In genomic region chr2:17429130-17429529, GRCh38 we compare ENCODE assay signal across 19 cellular contexts.
DNase-seq lines count a peak whose midpoint lies in the region; ATAC-seq, FAIRE-seq and TF ChIP-seq lines count a peak whose summit lies in the region.
"Had no signal": no experiment of that assay in that cellular context is flagged by ENCODE, and none has a peak within 500 bp of the region (broad histone marks: within the 10 kb centered on the region; RNA-seq: fewer than 3 reads in every experiment).

No MANE protein-coding gene starts in this region.

- H3K14ac ChIP-seq in IMR-90 (replicated peaks; ENCODE audit: low read depth, low read length) = no peak overlapping the region

- H3K9ac ChIP-seq in IMR-90 (ENCODE audit: low read depth, low read length) = no peak overlapping the region
- H3K9ac ChIP-seq in GM12878 (ENCODE audit: control insufficient read depth, insufficient read depth, low read length) = no peak overlapping the region

- H3K4me3 ChIP-seq in ACC112 (ENCODE audit: low read depth, low read length) = no peak overlapping the region
- H3K4me3 ChIP-seq in IMR-90 (ENCODE audit: insufficient read depth, low read depth, low read length) = no peak overlapping the region
- no peak overlapping the region for H3K4me3 ChIP-seq in GM12878
- H3K4me3 ChIP-seq in tibial nerve = no peak overlapping the region
- H3K4me3 ChIP-seq: A549, body of pancreas, dorsolateral prefrontal cortex, esophagus muscularis mucosa, pancreas had no signal

- TF ChIP-seq EP300 in GM12878 (IDR thresholded peaks at IDR 0.05; ENCODE audit: borderline replicate concordance in 1 of 2, control insufficient read depth in 1 of 2, low read depth in 2 of 2, low read length in 2 of 2) (no peak), tibial nerve (IDR thresholded peaks at IDR 0.05) (no peak)

- no peaks in the 10 kb centered on the region for H3K9me1 ChIP-seq in IMR-90 (ENCODE audit: insufficient read depth, low read length)

- H3K18ac ChIP-seq in IMR-90 (ENCODE audit: low read depth, low read length) = no peak overlapping the region

- no peak overlapping the region for H2BK20ac ChIP-seq in IMR-90 (ENCODE audit: low read depth, low read length)

- no peak for TF ChIP-seq RAD21 in IMR-90 (IDR thresholded peaks at IDR 0.05; ENCODE audit: low read length)
- no peak for TF ChIP-seq RAD21 in GM12878 (IDR thresholded peaks at IDR 0.05; ENCODE audit: insufficient read depth, low read depth, low read length)

- no peak for TF ChIP-seq POLR2A in IMR-90 (IDR thresholded peaks at IDR 0.05; ENCODE audit: low read depth, low read length)
- TF ChIP-seq POLR2A in GM12878 (IDR thresholded peaks at IDR 0.05; ENCODE audit: low read depth, low read length) = no peak
- no peak for TF ChIP-seq POLR2A in tibial nerve (IDR thresholded peaks at IDR 0.05)

- H3K79me1 ChIP-seq in IMR-90 (ENCODE audit: low read depth in 1 of 2, low read length in 2 of 2) = no peaks in the 10 kb centered on the region

- H2BK5ac ChIP-seq in IMR-90 (ENCODE audit: low read depth, low read length, poor library complexity, severe bottlenecking) = no peak overlapping the region

- SMC1A ChIA-PET in GM12878 (lab: Charles Lee; ENCODE audit: uncharacterized antibody, unreplicated experiment) = no interaction called here

- POLR2A ChIA-PET in IMR-90 (lab: Charles Lee; ENCODE audit: unreplicated experiment) (no interaction called here), GM12878 (lab: Charles Lee) (no interaction called here)

- H3K4me1 ChIP-seq in ACC112 (ENCODE audit: control insufficient read depth, insufficient read depth, low read length, unreplicated experiment) (peaks cover 30% of the 10 kb centered on the region), IMR-90 (ENCODE audit: control insufficient read depth, insufficient read depth, low read length) (no peaks in the 10 kb centered on the region), GM12878 (ENCODE audit: control insufficient read depth, insufficient read depth, low read length) (no peaks in the 10 kb centered on the region), tibial nerve (no peaks in the 10 kb centered on the region)
- H3K4me1 ChIP-seq: A549, body of pancreas, esophagus muscularis mucosa, pancreas had no signal

- intact Hi-C loops in IMR-90 (cut with micrococcal nuclease) (no loop called here), GM12878 (cut with micrococcal nuclease; ENCODE audit: unreplicated experiment) (no loop called here)

- no peak overlapping the region for H2BK15ac ChIP-seq in IMR-90 (ENCODE audit: low read depth, low read length)

- no peak overlapping the region for H2AK9ac ChIP-seq in IMR-90 (replicated peaks; ENCODE audit: low read depth, low read length, poor library complexity)

- no peak overlapping the region for H4K5ac ChIP-seq in IMR-90 (ENCODE audit: low read depth, low read length)

- H3K27ac ChIP-seq in ACC112 (ENCODE audit: low read depth, low read length) (peak overlapping the region; percentile 48), IMR-90 (ENCODE audit: insufficient read depth, low read length) (no peak overlapping the region), GM12878 (ENCODE audit: control insufficient read depth, insufficient read depth) (no peak overlapping the region), tibial nerve (no peak overlapping the region)
- H3K27ac ChIP-seq: A549, body of pancreas, esophagus muscularis mucosa, pancreas had no signal

- H3K4me2 ChIP-seq in IMR-90 (ENCODE audit: low read depth, low read length) (no peak overlapping the region), GM12878 (ENCODE audit: control insufficient read depth, insufficient read depth) (no peak overlapping the region)
- H3K4me2 ChIP-seq: A549 had no signal

- no peak overlapping the region for H2BK120ac ChIP-seq in IMR-90 (ENCODE audit: low read depth, low read length)

- H4K8ac ChIP-seq in IMR-90 (ENCODE audit: low read depth in 2 of 2, low read length in 2 of 2) = no peak overlapping the region

- H3K23ac ChIP-seq in IMR-90 (ENCODE audit: low read depth, low read length) = no peak overlapping the region

- dilution Hi-C loops in IMR-90 (cut with HindIII; ENCODE audit: low sequenced_read_pairs, unreplicated experiment) = no loop called here

- H2AFZ ChIP-seq in ACC112 (ENCODE audit: low read length, unreplicated experiment) (no peak overlapping the region), IMR-90 (replicated peaks; ENCODE audit: low read length, poor library complexity) (no peak overlapping the region), GM12878 (ENCODE audit: control insufficient read depth, low read depth, low read length) (no peak overlapping the region)

- H4K91ac ChIP-seq in IMR-90 (ENCODE audit: insufficient read depth, low read depth, low read length) = no peak overlapping the region

- H3K27me3 ChIP-seq in ACC112 (ENCODE audit: insufficient read depth, low read length) (no peaks in the 10 kb centered on the region), IMR-90 (ENCODE audit: control insufficient read depth, insufficient read depth, low read length) (no peaks in the 10 kb centered on the region), GM12878 (replicated peaks in 1 of 2; ENCODE audit: control insufficient read depth in 2 of 2, insufficient read depth in 2 of 2, low read length in 1 of 2) (no peaks in the 10 kb centered on the region), tibial nerve (no peaks in the 10 kb centered on the region)
- H3K27me3 ChIP-seq: body of pancreas, dorsolateral prefrontal cortex, esophagus muscularis mucosa had no signal

- FAIRE-seq in GM12878 (lab: Jason Lieb, UNC) = no peak
- FAIRE-seq: A549, pancreas had no signal

- TF ChIP-seq CTCF in IMR-90 (conservative IDR thresholded peaks at IDR 0.05; ENCODE audit: low read depth, low read length) (no peak), GM12878 (IDR thresholded peaks at IDR 0.05 in 2 of 3, conservative IDR thresholded peaks at IDR 0.05 in 1 of 3; ENCODE audit: control insufficient read depth in 2 of 3, extremely low read depth in 1 of 3, insufficient read depth in 1 of 3, low read depth in 3 of 3, low read length in 3 of 3) (no peak), tibial nerve (IDR thresholded peaks at IDR 0.05) (no peak)

- CTCF ChIA-PET in IMR-90 (lab: Yijun Ruan, JAX) (no interaction called here), GM12878 (lab: Yijun Ruan, JAX) (interaction anchor here (1.7 kb wide), 1 partner anchor 42 kb away, joined by 4 read pairs; no protein-coding TSS in a partner anchor)

- in situ Hi-C loops in IMR-90 (cut with MboI; ENCODE audit: low sequenced_read_pairs) (no loop called here), GM12878 (cut with MboI) (no loop called here), G401 (cut with HindIII; ENCODE audit: low sequenced_read_pairs) (no loop called here)

- ATAC-seq in IMR-90 (ENCODE audit: low read depth) (no peak; the same call in 1 of the 2 replicates), GM12878 (no peak)
- ATAC-seq: A549; body of pancreas; left colon; pancreas; stimulated activated naive CD8-positive, alpha-beta T cell treated with anti-CD3 and anti-CD28 coated beads, Interleukin-15, Interleukin-2, amounts not matched to agents 100 U/mL and 50 U/mL, for 24 hours had no signal

- H3K36me3 ChIP-seq in ACC112 (ENCODE audit: insufficient read depth, low read length) = no peaks in the 10 kb centered on the region
- H3K36me3 ChIP-seq in IMR-90 (ENCODE audit: control insufficient read depth, insufficient read depth, low read length) = no peaks in the 10 kb centered on the region
- H3K36me3 ChIP-seq in GM12878 (ENCODE audit: control insufficient read depth in 2 of 2, insufficient read depth in 2 of 2, low read length in 1 of 2) = no peaks in the 10 kb centered on the region
- no peaks in the 10 kb centered on the region for H3K36me3 ChIP-seq in tibial nerve
- H3K36me3 ChIP-seq: esophagus muscularis mucosa, pancreas had no signal

- no peak overlapping the region for H2AK5ac ChIP-seq in IMR-90 (ENCODE audit: low read depth, low read length)

- H3K4ac ChIP-seq in IMR-90 (ENCODE audit: low read depth, low read length) = no peak overlapping the region

- DNase-seq in IMR-90 (peak; percentile 3), GM12878 (ENCODE audit: low read depth, low spot score) (no peak), iris pigment epithelial cell (ENCODE audit: low read depth) (peak; percentile 48), tibial nerve (ENCODE audit: low spot score in 2 of 2) (no peak), T-helper 9 cell (no peak), G401 (ENCODE audit: low spot score) (no peak)
- DNase-seq in activated CD4-positive, CD25-positive, alpha-beta regulatory T cell treated with anti-CD3 and anti-CD28 coated beads, Interleukin-2, amount 50 U/mL, for 72 hours = no peak
- DNase-seq: body of pancreas; CD4-positive, alpha-beta memory T cell; dorsolateral prefrontal cortex; left colon; NCI-H187 treated with DMSO at 0.1 percent for 48 hours; NCI-H446 treated with DMSO at 0.1 percent for 48 hours; pancreas; SIG-M5; stimulated activated naive CD8-positive, alpha-beta T cell treated with anti-CD3 and anti-CD28 coated beads, Interleukin-15, Interleukin-2, amounts not matched to agents 100 U/mL and 50 U/mL, for 24 hours had no signal

- H4K20me1 ChIP-seq in IMR-90 (ENCODE audit: insufficient read depth, low read length) (no peaks in the 10 kb centered on the region), GM12878 (ENCODE audit: control insufficient read depth, insufficient read depth) (no peaks in the 10 kb centered on the region)

- no CpG with 5 or more reads among the region's 1 CpG for WGBS in IMR-90 (ENCODE audit: extremely low coverage in 2 of 2, insufficient read length in 1 of 2), 2 experiments
- WGBS in GM12878 (ENCODE audit: insufficient coverage, insufficient replicate concordance, low lambda C conversion rate, missing lambda C conversion rate) = 0% methylated on average over 1 of the region's 1 CpG
- WGBS in tibial nerve, 2 donors = 23 to 24% methylated on average over 1 of the region's 1 CpG

- RAD21 ChIA-PET in GM12878 (lab: Charles Lee; ENCODE audit: unreplicated experiment) = no interaction called here

- H3K56ac ChIP-seq in IMR-90 (ENCODE audit: extremely low read depth, insufficient read depth, low read length) = no peak overlapping the region

- BruUV-seq in IMR-90 (replicated peaks; lab: Mats Ljungman, UMichigan) = no TSS peak
- no TSS peak for BruUV-seq in GM12878 (replicated peaks; lab: Mats Ljungman, UMichigan)

- H3K79me2 ChIP-seq in ACC112 (ENCODE audit: control insufficient read depth, insufficient read depth, low read length, unreplicated experiment) = no peaks in the 10 kb centered on the region
- no peaks in the 10 kb centered on the region for H3K79me2 ChIP-seq in GM12878 (ENCODE audit: control insufficient read depth, insufficient read depth, low read length)

- H3K9me3 ChIP-seq in IMR-90 (ENCODE audit: control insufficient read depth, insufficient read depth, low read length) = no peaks in the 10 kb centered on the region
- no peaks in the 10 kb centered on the region for H3K9me3 ChIP-seq in GM12878 (replicated peaks; ENCODE audit: control insufficient read depth, insufficient read depth, low read length)
- H3K9me3 ChIP-seq in tibial nerve = no peaks in the 10 kb centered on the region
- H3K9me3 ChIP-seq: A549, body of pancreas, esophagus muscularis mucosa, pancreas had no signal

Comparison
In these comparisons a context has a peak if more than half of its experiments do, and no peak if none do; other contexts are left out.
1. DNase-seq: peak in IMR-90 (single experiment) and iris pigment epithelial cell (single experiment); none in GM12878 (single experiment), tibial nerve (0 of 2), activated CD4-positive, CD25-positive, alpha-beta regulatory T cell treated with anti-CD3 and anti-CD28 coated beads, Interleukin-2, amount 50 U/mL, for 72 hours (single experiment), T-helper 9 cell (single experiment) and G401 (single experiment).